ENCODE assay signal across 4 cellular contexts in genomic region chr7:81066797-81067196, GRCh38.
"Had no signal": no experiment of that assay in that cellular context is flagged by ENCODE, and none has a peak within 500 bp of the region (broad histone marks: within the 10 kb centered on the region; RNA-seq: fewer than 3 reads in every experiment).

No MANE protein-coding gene starts in this region.

- DNase-seq: IMR-90, KBM-7 had no signal

- H3K4me1 Mint-ChIP-seq: GM23338 had no signal

- ATAC-seq: GM23338, HCT116 had no signal

- H3K27ac Mint-ChIP-seq: GM23338 had no signal

- H3K4me3 Mint-ChIP-seq: GM23338 had no signal
